18 cellular contexts compared by ENCODE assay signal in genomic region chr1:19222573-19222972, GRCh38. TPM values are rescaled to one million over a fixed set of nuclear protein-coding genes. Genes with fewer than 3 reads are reported as not detected.
A peak's percentile ranks its signal among the peaks of the same experiment; 100 is the strongest.
DNase-seq lines count a peak whose midpoint lies in the region; ATAC-seq, FAIRE-seq and TF ChIP-seq lines count a peak whose summit lies in the region.
"Had no signal": no experiment of that assay in that cellular context is flagged by ENCODE, and none has a peak within 500 bp of the region (broad histone marks: within the 10 kb centered on the region; RNA-seq: fewer than 3 reads in every experiment).

No MANE protein-coding gene starts in this region.

- H3K4me1 Mint-ChIP-seq in chondrocyte (ENCODE audit: low read depth): peaks cover 4% of the 10 kb centered on the region
- H3K4me1 Mint-ChIP-seq: GM23338 had no signal

- CTCF ChIA-PET in HEK293 (lab: Yijun Ruan, JAX): interaction anchor here (0.6 kb wide), 1 partner anchor 18 kb away, joined by 5 read pairs; no protein-coding TSS in a partner anchor

- H3K9me3 ChIP-seq in HEK293 (ENCODE audit: control insufficient read depth, insufficient read depth, low read depth, low read length): no peaks in the 10 kb centered on the region
- H3K9me3 ChIP-seq in psoas muscle: no peaks in the 10 kb centered on the region

- POLR2A ChIA-PET in HEK293 (lab: Yijun Ruan, JAX): interaction anchor here (1.1 kb wide), 1 partner anchor 10 kb away, joined by 3 read pairs; no protein-coding TSS in a partner anchor

- no peak overlapping the region for H3K4me3 Mint-ChIP-seq in chondrocyte (ENCODE audit: unreplicated experiment)
- H3K4me3 Mint-ChIP-seq: CD4-positive, alpha-beta memory T cell; GM23338 had no signal

- no peaks in the 10 kb centered on the region for H3K27me3 ChIP-seq in psoas muscle (ENCODE audit: insufficient read depth in 3 of 3, low read length in 2 of 3)

- no peak for ATAC-seq in psoas muscle
- ATAC-seq: GM23338, HCT116 had no signal

- H3K4me3 ChIP-seq in HEK293 (ENCODE audit: low read depth, low read length): no peak overlapping the region
- no peak overlapping the region for H3K4me3 ChIP-seq in psoas muscle
- H3K4me3 ChIP-seq: GM23338 had no signal

- no peak for FAIRE-seq in H54 (lab: Jason Lieb, UNC)
- FAIRE-seq: A204.1, GM12892, GM18507 had no signal

- no peaks in the 10 kb centered on the region for H3K27me3 Mint-ChIP-seq in chondrocyte (ENCODE audit: low read depth)
- H3K27me3 Mint-ChIP-seq: CD4-positive, alpha-beta memory T cell had no signal

- peaks cover 46 to 99% of the 10 kb centered on the region in 2 experiments for H3K36me3 ChIP-seq in HEK293 (ENCODE audit: control insufficient read depth in 2 of 2, insufficient read depth in 1 of 2, low read length in 2 of 2)
- peaks cover 9 to 84% of the 10 kb centered on the region in 2 donors for H3K36me3 ChIP-seq in psoas muscle (ENCODE audit: insufficient read depth in 1 of 2, low read depth in 1 of 2)

- TF ChIP-seq POLR2A in H54 (IDR thresholded peaks at IDR 0.05; ENCODE audit: low read depth, low read length): no peak

- no peak for TF ChIP-seq CTCF in HEK293 (tag by site-specific recombination; IDR thresholded peaks at IDR 0.05)
- TF ChIP-seq CTCF in chondrocyte (IDR thresholded peaks at IDR 0.05): no peak
- no peak for TF ChIP-seq CTCF in psoas muscle (IDR thresholded peaks at IDR 0.05)

- H3K36me3 Mint-ChIP-seq in chondrocyte (ENCODE audit: low read depth): peaks cover 47% of the 10 kb centered on the region

- no peak overlapping the region for H3K27ac ChIP-seq in HEK293 (ENCODE audit: extremely low read depth, low read depth, low read length)
- peak overlapping the region; percentile 73 for H3K27ac ChIP-seq in psoas muscle
- H3K27ac ChIP-seq: C4-2B had no signal

- no peaks in the 10 kb centered on the region for H3K9me3 Mint-ChIP-seq in chondrocyte (ENCODE audit: low read depth)
- H3K9me3 Mint-ChIP-seq: GM23338 had no signal

- 89 to 94% (median 92%) methylated on average over 11 of the region's 11 CpGs for WGBS in psoas muscle, 3 donors

- no peak for DNase-seq in chondrocyte (ENCODE audit: low spot score)
- no peak for DNase-seq in psoas muscle
- DNase-seq in ACHN: no peak
- no peak for DNase-seq in cerebellar cortex (ENCODE audit: low spot score)
- no peak for DNase-seq in H54 (ENCODE audit: insufficient read length, low spot score)
- DNase-seq: AML-193; CD4-positive, alpha-beta memory T cell; DMS153; DMS79; GDM1; H7 had no signal

- intact Hi-C loops in psoas muscle (cut with DNase I): no loop called here

- H3K4me1 ChIP-seq in HEK293 (ENCODE audit: control insufficient read depth, insufficient read depth, low read length): no peaks in the 10 kb centered on the region
- H3K4me1 ChIP-seq in psoas muscle: peaks cover 45% of the 10 kb centered on the region

- H3K27ac Mint-ChIP-seq in chondrocyte (ENCODE audit: unreplicated experiment): peak overlapping the region; percentile 22
- H3K27ac Mint-ChIP-seq: GM23338 had no signal

- in situ Hi-C loops in ACHN (cut with HindIII; ENCODE audit: low pct_ligation_motif_present, low pct_unique_long_range_greater_than_20kb, low sequenced_read_pairs): no loop called here

TF ChIP-seq in HEK293, 187 proteins besides CTCF, POLR2A, EP300 and RAD21:
- 0 out of 2 replicates have a peak, but pooled peaks have one; percentile 32 for TF ChIP-seq ZNF10 (tag by site-specific recombination; IDR thresholded peaks at IDR 0.05)
- TF ChIP-seq PRDM6 (tag by site-specific recombination; IDR thresholded peaks at IDR 0.05): no peak
- TF ChIP-seq ZNF600 (tag by site-specific recombination; IDR thresholded peaks at IDR 0.05): peak; percentile 30; the same call in 1 of the 2 replicates

RNA-seq across cellular contexts. Expression of gene UBR4, which starts 12.5 kb away (rescaled TPM):
- total RNA-seq in chondrocyte: 133 to 144 TPM (median 135 TPM) in 3 replicates
- 100 to 1,000 TPM; 109 to 185 (median 128) TPM for total RNA-seq in psoas muscle
- polyA plus RNA-seq in psoas muscle: 100 to 1,000 TPM in 2 of 3 donors, 10 to 100 TPM in 1; 89.9 to 134 (median 118) TPM

RNA-seq across cellular contexts. Expression of gene EMC1, which starts 28.8 kb away (rescaled TPM):
- total RNA-seq in chondrocyte (51.9 to 55.6 TPM (median 55.2 TPM) in 3 replicates), psoas muscle (10 to 100 TPM; 31.1 to 38.5 (median 35.1) TPM)
- 10 to 100 TPM; 12.7 to 29.4 (median 18.9) TPM for polyA plus RNA-seq in psoas muscle

RNA-seq across cellular contexts. Expression of gene MRTO4, which starts 29.0 kb away (rescaled TPM):
- total RNA-seq in chondrocyte: 16.2 to 20.4 TPM (median 17.7 TPM) in 3 replicates
- total RNA-seq in psoas muscle: 10 to 100 TPM; 19.9 to 35.8 (median 28.8) TPM
- polyA plus RNA-seq in psoas muscle: 100 to 1,000 TPM in 1 of 3 donors, 10 to 100 TPM in 2; 43.0 to 103 (median 43.7) TPM
